18 cellular contexts compared by ENCODE assay signal in the genomic region with DNA sequence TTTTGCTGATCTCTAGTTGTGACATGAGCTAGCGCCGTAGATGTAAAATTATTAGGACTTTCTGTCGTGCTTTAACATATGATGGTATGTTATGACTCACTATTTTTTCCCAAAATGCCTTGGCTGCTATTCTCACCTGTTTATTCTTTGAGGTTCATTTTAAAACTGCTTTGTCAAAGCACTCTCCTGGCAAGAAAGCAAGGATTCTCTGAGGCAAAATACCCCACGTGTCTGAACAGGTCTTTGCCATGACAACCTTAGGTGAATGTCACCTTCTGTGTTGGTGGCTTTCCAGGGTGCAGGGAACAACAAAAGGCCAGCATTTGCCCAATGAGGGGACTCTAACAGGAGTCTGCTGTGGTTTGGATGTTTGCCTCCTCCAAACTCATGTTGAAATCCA. TPM values are rescaled to one million over a fixed set of nuclear protein-coding genes. Genes with fewer than 3 reads are reported as not detected.
DNase-seq lines count a peak whose midpoint lies in the region; ATAC-seq, FAIRE-seq and TF ChIP-seq lines count a peak whose summit lies in the region.
"Had no signal": no experiment of that assay in that cellular context is flagged by ENCODE, and none has a peak within 500 bp of the region (broad histone marks: within the 10 kb centered on the region; RNA-seq: fewer than 3 reads in every experiment).

No MANE protein-coding gene starts in this region.

- no peaks in the 10 kb centered on the region for H3K9me1 ChIP-seq in keratinocyte (ENCODE audit: control insufficient read depth, extremely low read depth, insufficient read depth, low read length)

- H3K9me3 ChIP-seq in RWPE2 (ENCODE audit: severe bottlenecking) (peaks cover 19% of the 10 kb centered on the region), keratinocyte (ENCODE audit: control insufficient read depth, low read depth, low read length) (peaks cover 2% of the 10 kb centered on the region), ascending aorta (no peaks in the 10 kb centered on the region)

- no peaks in the 10 kb centered on the region for H3K27me3 ChIP-seq in RWPE2 (ENCODE audit: insufficient read depth, poor library complexity, severe bottlenecking)
- no peaks in the 10 kb centered on the region for H3K27me3 ChIP-seq in keratinocyte (ENCODE audit: control insufficient read depth, extremely low read depth, insufficient read depth, low read length)
- no peaks in the 10 kb centered on the region for H3K27me3 ChIP-seq in ascending aorta

- H3K36me3 ChIP-seq in RWPE2 (ENCODE audit: low read depth) = no peaks in the 10 kb centered on the region
- no peaks in the 10 kb centered on the region for H3K36me3 ChIP-seq in keratinocyte (ENCODE audit: control insufficient read depth in 2 of 2, extremely low read depth in 1 of 2, insufficient read depth in 2 of 2, low read length in 2 of 2)
- H3K36me3 ChIP-seq in ascending aorta = no peaks in the 10 kb centered on the region

- H2AFZ ChIP-seq in keratinocyte (ENCODE audit: control insufficient read depth, low read length) = no peak overlapping the region
- H2AFZ ChIP-seq: GM23248, PC-9 had no signal

- H3K4me2 ChIP-seq in keratinocyte (ENCODE audit: control insufficient read depth, extremely low read depth, insufficient read depth, low read depth, low read length) = peak overlapping the region; percentile 27
- H3K4me2 ChIP-seq: PC-9 had no signal

- H3K4me3 ChIP-seq in RWPE2 (ENCODE audit: severe bottlenecking) = no peak overlapping the region
- H3K4me3 ChIP-seq in keratinocyte (ENCODE audit: control insufficient read depth in 2 of 3, extremely low read depth in 1 of 3, insufficient read depth in 2 of 3, low read depth in 1 of 3, low read length in 3 of 3) = no peak overlapping the region
- H3K4me3 ChIP-seq in ascending aorta = no peak overlapping the region
- H3K4me3 ChIP-seq: GM23248, PC-9 had no signal

- DNase-seq in natural killer cell treated with Interleukin-12 subunit alpha and Interleukin-12 subunit beta and Interleukin-15 and Interleukin-18, amount 100 ng/mL, for 72 hours (ENCODE audit: low spot score) = peak; percentile 13
- DNase-seq in natural killer cell = no peak
- no peak for DNase-seq in RWPE2 (ENCODE audit: low spot score)
- no peak for DNase-seq in keratinocyte (ENCODE audit: low read depth, low spot score)
- DNase-seq in SW480 (ENCODE audit: low spot score) = no peak
- DNase-seq in Calu3 = no peak
- no peak for DNase-seq in ascending aorta (ENCODE audit: low spot score in 2 of 2)
- DNase-seq: CD4-positive, CD25-positive, alpha-beta regulatory T cell; GM23248; H9; HFFc6; Karpas-422; NCI-H1417 treated with DMSO at 0.1 percent for 48 hours; NCI-H187; NCI-H510A treated with DMSO at 0.1 percent for 48 hours; NCI-H748 treated with DMSO at 0.1 percent for 48 hours; PC-9 had no signal

- no TSS peak for BruUV-seq in Calu3 (replicated peaks; lab: Mats Ljungman, UMichigan)

- no peak for TF ChIP-seq CTCF in natural killer cell (IDR thresholded peaks at IDR 0.05)
- TF ChIP-seq CTCF in RWPE2 (IDR thresholded peaks at IDR 0.05; ENCODE audit: poor library complexity, severe bottlenecking) = no peak
- TF ChIP-seq CTCF in keratinocyte (optimal IDR thresholded peaks at IDR 0.05 in 1 of 3, IDR thresholded peaks at IDR 0.05 in 1 of 3, conservative IDR thresholded peaks at IDR 0.05 in 1 of 3; ENCODE audit: extremely low read depth in 1 of 3, insufficient read depth in 2 of 3, low read length in 3 of 3) = no peak
- no peak for TF ChIP-seq CTCF in Calu3 (IDR thresholded peaks at IDR 0.05; ENCODE audit: unreplicated experiment)
- no peak for TF ChIP-seq CTCF in ascending aorta (IDR thresholded peaks at IDR 0.05)

- dilution Hi-C loops in keratinocyte (cut with MboI; ENCODE audit: extremely low pct_ligation_motif_present, low sequenced_read_pairs) = no loop called here

- CTCF ChIA-PET in Calu3 (lab: Charles Lee) = no interaction called here

- peaks cover 13% of the 10 kb centered on the region for H3K36me3 Mint-ChIP-seq in natural killer cell treated with Interleukin-12 subunit alpha and Interleukin-12 subunit beta and Interleukin-15 and Interleukin-18, amount 100 ng/mL, for 72 hours
- H3K36me3 Mint-ChIP-seq in natural killer cell (no peaks in the 10 kb centered on the region), Calu3 (ENCODE audit: insufficient read depth, unreplicated experiment) (no peaks in the 10 kb centered on the region)
- H3K36me3 Mint-ChIP-seq: CD4-positive, CD25-positive, alpha-beta regulatory T cell had no signal

- ATAC-seq in natural killer cell treated with Interleukin-12 subunit alpha and Interleukin-12 subunit beta and Interleukin-15 and Interleukin-18, amount 100 ng/mL, for 72 hours = no peak
- ATAC-seq in natural killer cell (no peak), RWPE2 (ENCODE audit: low read depth) (peak; percentile 45; the same call in 1 of the 3 replicates)

- H4K20me1 ChIP-seq in keratinocyte (ENCODE audit: control insufficient read depth, extremely low read depth, insufficient read depth, low read length) = no peaks in the 10 kb centered on the region

- FAIRE-seq in keratinocyte (lab: Jason Lieb, UNC) = no peak
- FAIRE-seq: GM12892 had no signal

- H3K27ac Mint-ChIP-seq in natural killer cell treated with Interleukin-12 subunit alpha and Interleukin-12 subunit beta and Interleukin-15 and Interleukin-18, amount 100 ng/mL, for 72 hours = no peak overlapping the region
- H3K27ac Mint-ChIP-seq in natural killer cell = no peak overlapping the region
- H3K27ac Mint-ChIP-seq in Calu3 (ENCODE audit: unreplicated experiment) = no peak overlapping the region
- H3K27ac Mint-ChIP-seq: CD4-positive, CD25-positive, alpha-beta regulatory T cell; H9; HFFc6 had no signal

- H3K4me1 Mint-ChIP-seq in natural killer cell treated with Interleukin-12 subunit alpha and Interleukin-12 subunit beta and Interleukin-15 and Interleukin-18, amount 100 ng/mL, for 72 hours (ENCODE audit: low read depth in 2 of 2) = no peaks in the 10 kb centered on the region
- H3K4me1 Mint-ChIP-seq in natural killer cell = no peaks in the 10 kb centered on the region
- no peaks in the 10 kb centered on the region for H3K4me1 Mint-ChIP-seq in Calu3 (ENCODE audit: low read depth, unreplicated experiment)
- H3K4me1 Mint-ChIP-seq: CD4-positive, CD25-positive, alpha-beta regulatory T cell had no signal

- no peak overlapping the region for H3K27ac ChIP-seq in RWPE2 (ENCODE audit: poor library complexity, severe bottlenecking)
- H3K27ac ChIP-seq in keratinocyte (ENCODE audit: control insufficient read depth, insufficient read depth, low read length) = no peak overlapping the region
- H3K27ac ChIP-seq in ascending aorta = no peak overlapping the region
- H3K27ac ChIP-seq: GM23248, PC-9 had no signal

- intact Hi-C loops in natural killer cell (cut with micrococcal nuclease) = no loop called here
- intact Hi-C loops in Calu3 (cut with micrococcal nuclease; ENCODE audit: unreplicated experiment) = no loop called here
- intact Hi-C loops in ascending aorta (cut with DNase I) = no loop called here

- no peak overlapping the region for H3K4me3 Mint-ChIP-seq in natural killer cell treated with Interleukin-12 subunit alpha and Interleukin-12 subunit beta and Interleukin-15 and Interleukin-18, amount 100 ng/mL, for 72 hours
- H3K4me3 Mint-ChIP-seq in natural killer cell (no peak overlapping the region), Calu3 (ENCODE audit: low read depth, unreplicated experiment) (no peak overlapping the region)
- H3K4me3 Mint-ChIP-seq: CD4-positive, CD25-positive, alpha-beta regulatory T cell; H9; HFFc6 had no signal

- H3K4me1 ChIP-seq in RWPE2 (ENCODE audit: insufficient read depth, poor library complexity, severe bottlenecking) (peaks cover 13% of the 10 kb centered on the region), keratinocyte (ENCODE audit: control insufficient read depth, extremely low read depth, insufficient read depth, low read length) (peaks cover 4% of the 10 kb centered on the region), ascending aorta (no peaks in the 10 kb centered on the region)

- H3K27me3 Mint-ChIP-seq in natural killer cell treated with Interleukin-12 subunit alpha and Interleukin-12 subunit beta and Interleukin-15 and Interleukin-18, amount 100 ng/mL, for 72 hours = peaks cover 26 to 39% of the 10 kb centered on the region in 2 donors
- H3K27me3 Mint-ChIP-seq in natural killer cell (ENCODE audit: low read depth in 2 of 2) = peaks cover 0 to 14% of the 10 kb centered on the region in 2 donors
- H3K27me3 Mint-ChIP-seq in Calu3 (ENCODE audit: unreplicated experiment) = no peaks in the 10 kb centered on the region

- H3K79me2 ChIP-seq in keratinocyte (ENCODE audit: control insufficient read depth, insufficient read depth, low read length) = no peaks in the 10 kb centered on the region

- H3K9me3 Mint-ChIP-seq in natural killer cell treated with Interleukin-12 subunit alpha and Interleukin-12 subunit beta and Interleukin-15 and Interleukin-18, amount 100 ng/mL, for 72 hours = peaks cover 5% of the 10 kb centered on the region
- peaks cover 6 to 8% of the 10 kb centered on the region in 2 donors for H3K9me3 Mint-ChIP-seq in natural killer cell
- H3K9me3 Mint-ChIP-seq in Calu3 (ENCODE audit: low read depth, unreplicated experiment) = peaks cover 8% of the 10 kb centered on the region

- no peak overlapping the region for H3K9ac ChIP-seq in keratinocyte (ENCODE audit: control insufficient read depth, extremely low read depth, insufficient read depth, low read length)
- H3K9ac ChIP-seq: GM23248 had no signal

RNA-seq across cellular contexts. Expression of gene COL5A1, which starts 30.6 kb away (rescaled TPM):
- not detected for total RNA-seq in natural killer cell treated with Interleukin-12 subunit alpha and Interleukin-12 subunit beta and Interleukin-15 and Interleukin-18, amount 100 ng/mL, for 72 hours
- total RNA-seq in natural killer cell = under 1 TPM; 0.11 to 0.28 (median 0.23) TPM
- polyA plus RNA-seq in keratinocyte = 3.1 to 5.6 TPM (median 4.9 TPM) in 3 replicates
- 3.0 TPM for polyA plus RNA-seq in keratinocyte (2011; ENCODE audit: low read depth)
- polyA plus RNA-seq in keratinocyte (2011; cell fraction: cytosol; rRNA removed) = 1.1 and 2.1 TPM in 2 replicates
- 22.0 and 30.3 TPM in 2 replicates for polyA plus RNA-seq in keratinocyte (2011; cell fraction: nucleus; rRNA removed)
- polyA plus RNA-seq in keratinocyte (2012; ENCODE audit: low replicate concordance) = 0.87 and 10.2 TPM in 2 replicates
- polyA minus RNA-seq in keratinocyte = 6.7 to 22.0 TPM (median 12.5 TPM) in 3 replicates
- polyA minus RNA-seq in keratinocyte (2011; cell fraction: cytosol; rRNA and poly(A)+ RNA removed) = 13.2 TPM
- polyA minus RNA-seq in keratinocyte (2011; cell fraction: nucleus; rRNA and poly(A)+ RNA removed) = 27.4 and 29.4 TPM in 2 replicates
- total RNA-seq in Calu3 (2022) = not detected in 2 replicates
- 99.6 TPM for total RNA-seq in ascending aorta

Comparison
In these comparisons a context has a peak if more than half of its experiments do, and no peak if none do; other contexts are left out.
1. RNA of gene COL5A1, which starts 30.6 kb away (total RNA-seq): 99.6 TPM in ascending aorta (single experiment); 0.11 to 0.28 TPM in natural killer cell, not detected in natural killer cell treated with Interleukin-12 subunit alpha and Interleukin-12 subunit beta and Interleukin-15 and Interleukin-18, amount 100 ng/mL, for 72 hours and not detected in Calu3; every median in the first group is over 10 times any median in the second.